ENCODE assay signal across 17 cellular contexts in genomic region chr17:79960788-79961522, GRCh38.
DNase-seq lines count a peak whose midpoint lies in the region; TF ChIP-seq lines count a peak whose summit lies in the region.
"Had no signal": no experiment of that assay in that cellular context is flagged by ENCODE, and none has a peak within 500 bp of the region (broad histone marks: within the 10 kb centered on the region; RNA-seq: fewer than 3 reads in every experiment).

No MANE protein-coding gene starts in this region.

- intact Hi-C loops in A673 (cut with micrococcal nuclease; ENCODE audit: unreplicated experiment) = no loop called here

- H3K4me1 ChIP-seq in A673 (ENCODE audit: insufficient read depth, low read length, poor library complexity, severe bottlenecking) (peaks cover 4% of the 10 kb centered on the region), HEK293 (ENCODE audit: control insufficient read depth, insufficient read depth, low read length) (no peaks in the 10 kb centered on the region)
- H3K4me1 ChIP-seq: suprapubic skin had no signal

- H3K27me3 ChIP-seq in A673 (replicated peaks; ENCODE audit: insufficient read depth, low read depth, low read length, poor library complexity) (no peaks in the 10 kb centered on the region), WERI-Rb-1 (ENCODE audit: insufficient read depth, low read depth, severe bottlenecking) (no peaks in the 10 kb centered on the region)
- H3K27me3 ChIP-seq: suprapubic skin had no signal

- peak; percentile 44 for DNase-seq in A673 (ENCODE audit: low spot score)
- DNase-seq in WERI-Rb-1 = peak; percentile 2
- DNase-seq in fibroblast of villous mesenchyme (ENCODE audit: low read depth) = peak; percentile 75
- DNase-seq in SKM-1 (lab: John Stamatoyannopoulos, UW; ENCODE audit: unreplicated experiment) = no peak
- DNase-seq in GDM1 (lab: John Stamatoyannopoulos, UW) = no peak
- DNase-seq in KBM-7 = no peak
- no peak for DNase-seq in activated naive CD4-positive, alpha-beta T cell (lab: John Stamatoyannopoulos, UW)
- DNase-seq: amniotic stem cell; cerebellar nuclear complex; glutamatergic neuron; immature natural killer cell; MV-4-11; NK-92 treated with Interleukin-12 subunit alpha and Interleukin-12 subunit beta, amount 100 ng/mL, for 24 hours; SHP77 treated with DMSO at 0.1 percent for 48 hours; small intestine had no signal

- H3K4me3 ChIP-seq in A673 (ENCODE audit: low read depth, low read length, poor library complexity, severe bottlenecking) = no peak overlapping the region
- no peak overlapping the region for H3K4me3 ChIP-seq in HEK293 (ENCODE audit: low read depth, low read length)
- H3K4me3 ChIP-seq in WERI-Rb-1 (ENCODE audit: low read depth, low read length) = no peak overlapping the region
- no peak overlapping the region for H3K4me3 ChIP-seq in fibroblast of villous mesenchyme (ENCODE audit: low read depth, low read length)
- H3K4me3 ChIP-seq: suprapubic skin had no signal

- no peak for TF ChIP-seq CTCF in A673 (conservative IDR thresholded peaks at IDR 0.05; ENCODE audit: low read depth, low read length)
- TF ChIP-seq CTCF in HEK293 (tag by site-specific recombination; IDR thresholded peaks at IDR 0.05) = no peak
- TF ChIP-seq CTCF in WERI-Rb-1 (IDR thresholded peaks at IDR 0.05; ENCODE audit: low read depth, low read length) = no peak
- no peak for TF ChIP-seq CTCF in fibroblast of villous mesenchyme (IDR thresholded peaks at IDR 0.05; ENCODE audit: insufficient read depth, low read depth, low read length)

- H3K9me3 ChIP-seq in A673 (ENCODE audit: low read depth, low read length, poor library complexity, severe bottlenecking) (no peaks in the 10 kb centered on the region), HEK293 (ENCODE audit: control insufficient read depth, insufficient read depth, low read depth, low read length) (no peaks in the 10 kb centered on the region), WERI-Rb-1 (ENCODE audit: severe bottlenecking) (no peaks in the 10 kb centered on the region)
- H3K9me3 ChIP-seq: suprapubic skin had no signal

- in situ Hi-C loops in KBM-7 (cut with MboI; ENCODE audit: low pct_unique_long_range_greater_than_20kb, low sequenced_read_pairs) = no loop called here

- BruUV-seq in A673 (replicated peaks; lab: Mats Ljungman, UMichigan) = no TSS peak

- H3K27ac ChIP-seq in A673 (ENCODE audit: low read depth, low read length, poor library complexity, severe bottlenecking) (no peak overlapping the region), HEK293 (ENCODE audit: extremely low read depth, low read depth, low read length) (no peak overlapping the region), WERI-Rb-1 (no peak overlapping the region)
- H3K27ac ChIP-seq: suprapubic skin had no signal

- POLR2A ChIA-PET in A673 (lab: Charles Lee; ENCODE audit: low non-redundant PET) = no interaction called here
- POLR2A ChIA-PET in HEK293 (lab: Yijun Ruan, JAX) = interaction anchor here (0.6 kb wide), 2 partner anchors 48 to 181 kb away, joined by 3 to 4 read pairs; no protein-coding TSS in a partner anchor

- CTCF ChIA-PET in A673 (lab: Charles Lee) = no interaction called here
- CTCF ChIA-PET in HEK293 (lab: Yijun Ruan, JAX) = interaction anchor here (0.6 to 1.7 kb wide), 3 partner anchors 9 to 191 kb away, joined by 3 to 5 read pairs (median 3); no protein-coding TSS in a partner anchor

- H3K36me3 ChIP-seq in A673 (ENCODE audit: insufficient read depth, low read length, poor library complexity, severe bottlenecking) (no peaks in the 10 kb centered on the region), HEK293 (ENCODE audit: control insufficient read depth in 2 of 2, insufficient read depth in 1 of 2, low read length in 2 of 2) (no peaks in the 10 kb centered on the region; a peak in 1 of 3 replicates), WERI-Rb-1 (peaks cover 10% of the 10 kb centered on the region)
- H3K36me3 ChIP-seq: suprapubic skin had no signal

TF ChIP-seq in HEK293, 187 proteins besides CTCF, POLR2A, EP300 and RAD21:
- TF ChIP-seq ZNF362 (tag by site-specific recombination; IDR thresholded peaks at IDR 0.05) = peak; percentile 79; the same call in 1 of the 2 replicates
- TF ChIP-seq ZBTB21 (tag by site-specific recombination; IDR thresholded peaks at IDR 0.05) = peak; percentile 36; the same call in 1 of the 2 replicates
- TF ChIP-seq SETDB1 (IDR thresholded peaks at IDR 0.05; ENCODE audit: insufficient read length, low read length) = peak; percentile 98
- TF ChIP-seq HOXC10 (CRISPR knock-in tag; IDR thresholded peaks at IDR 0.05) = no peak
- peak; percentile 92 for TF ChIP-seq TRIM28 (IDR thresholded peaks at IDR 0.05; ENCODE audit: borderline replicate concordance, low read length)
- no peak for TF ChIP-seq ZNF518A (tag by site-specific recombination; conservative IDR thresholded peaks at IDR 0.05; ENCODE audit: low read depth)
- TF ChIP-seq ZNF529 (tag by site-specific recombination; IDR thresholded peaks at IDR 0.05; ENCODE audit: insufficient replicate concordance) = no peak
- TF ChIP-seq ZNF350 (tag by site-specific recombination; IDR thresholded peaks at IDR 0.05) = 0 out of 2 replicates have a peak, but pooled peaks have one; percentile 24

Comparison
In these comparisons a context has a peak if more than half of its experiments do, and no peak if none do; other contexts are left out.
1. DNase-seq: peak in A673 (single experiment), WERI-Rb-1 (single experiment) and fibroblast of villous mesenchyme (single experiment); none in SKM-1 (single experiment), GDM1 (single experiment), KBM-7 (single experiment) and activated naive CD4-positive, alpha-beta T cell (0 of 4).